6 cellular contexts compared by ENCODE assay signal in the genomic region with DNA sequence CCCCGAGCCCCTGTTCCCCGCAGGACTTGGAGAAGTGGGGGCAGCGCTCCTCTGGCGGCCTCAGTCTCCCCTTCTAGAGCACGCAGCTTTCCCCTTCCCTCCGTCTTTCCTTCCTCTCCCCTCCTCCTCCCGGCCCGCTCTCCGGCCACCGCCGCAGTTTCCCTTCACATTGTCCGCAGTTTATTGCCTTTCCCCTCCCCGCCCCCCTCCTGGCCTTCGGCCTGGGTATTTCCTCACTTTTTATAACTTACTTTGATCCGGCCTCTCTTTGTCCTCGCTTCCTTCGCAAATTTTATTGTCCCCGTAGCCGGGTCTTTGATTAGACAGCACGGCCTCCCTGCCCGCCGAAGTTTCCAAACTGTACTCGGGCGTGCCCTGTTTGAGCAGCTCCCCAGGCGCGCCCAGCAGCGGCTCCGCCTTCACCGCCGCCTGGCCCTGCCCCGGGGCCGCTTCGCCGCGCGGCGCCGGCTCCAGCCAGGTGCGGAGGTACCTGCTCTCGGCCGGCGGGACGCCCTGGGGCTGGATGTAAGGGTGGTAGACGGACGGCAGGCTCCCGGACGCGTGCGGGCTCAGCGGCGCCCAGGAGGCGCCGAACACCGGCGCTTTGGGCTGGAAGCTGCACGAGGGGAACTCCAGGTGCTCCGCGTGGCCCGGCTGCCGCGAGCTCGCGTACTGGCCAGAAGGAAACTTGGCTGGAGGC. TPM values are rescaled to one million over a fixed set of nuclear protein-coding genes. Genes with fewer than 3 reads are reported as not detected.
DNase-seq lines count a peak whose midpoint lies in the region; ATAC-seq and TF ChIP-seq lines count a peak whose summit lies in the region.

No MANE protein-coding gene starts in this region.

- H3K27me3 Mint-ChIP-seq in stimulated activated memory B cell treated with anti-CD40 and anti-IgM and Interleukin-4, amounts not matched to agents 10 μg/mL and 1 μg/mL and 100 μg/mL, for 72 hours = peaks cover 98% of the 10 kb centered on the region

- H3K4me3 ChIP-seq in fibroblast of lung (replicated peaks in 1 of 4; ENCODE audit: control extremely low read depth in 1 of 4, insufficient read depth in 1 of 4, low read depth in 3 of 4, low read length in 4 of 4) = peak overlapping the region; percentile 27 to 48 (median 34)

- no peak overlapping the region for H3K27ac ChIP-seq in fibroblast of lung (ENCODE audit: insufficient read depth, low read length)

- H3K9me3 Mint-ChIP-seq in stimulated activated memory B cell treated with anti-CD40 and anti-IgM and Interleukin-4, amounts not matched to agents 10 μg/mL and 1 μg/mL and 100 μg/mL, for 72 hours = no peaks in the 10 kb centered on the region

- peaks cover 99% of the 10 kb centered on the region for H3K27me3 ChIP-seq in fibroblast of lung (ENCODE audit: control insufficient read depth, insufficient read depth, low read length)

- peak overlapping the region; percentile 84 for H3K4me2 ChIP-seq in fibroblast of lung (ENCODE audit: extremely low read depth, insufficient read depth, low read length)

- TF ChIP-seq CTCF in fibroblast of lung (conservative IDR thresholded peaks at IDR 0.05 in 1 of 2, IDR thresholded peaks at IDR 0.05 in 1 of 2; ENCODE audit: low read depth in 1 of 2, low read length in 2 of 2) = no peak

- no peaks in the 10 kb centered on the region for H3K36me3 Mint-ChIP-seq in stimulated activated memory B cell treated with anti-CD40 and anti-IgM and Interleukin-4, amounts not matched to agents 10 μg/mL and 1 μg/mL and 100 μg/mL, for 72 hours

- no peak overlapping the region for H3K27ac Mint-ChIP-seq in stimulated activated memory B cell treated with anti-CD40 and anti-IgM and Interleukin-4, amounts not matched to agents 10 μg/mL and 1 μg/mL and 100 μg/mL, for 72 hours

- no peaks in the 10 kb centered on the region for H3K36me3 ChIP-seq in fibroblast of lung (ENCODE audit: control insufficient read depth, insufficient read depth, low read length)

- peak; percentile 82 for DNase-seq in GM03348 (ENCODE audit: low spot score)
- DNase-seq in RKO (ENCODE audit: low spot score) = peak; percentile 21
- DNase-seq in fibroblast of lung (ENCODE audit: low read depth in 2 of 2) = no peak
- DNase-seq in NCI-H446 (lab: John Stamatoyannopoulos, UW) = no peak

- peaks cover 15% of the 10 kb centered on the region for H3K4me1 Mint-ChIP-seq in stimulated activated memory B cell treated with anti-CD40 and anti-IgM and Interleukin-4, amounts not matched to agents 10 μg/mL and 1 μg/mL and 100 μg/mL, for 72 hours

- H3K9me3 ChIP-seq in fibroblast of lung (ENCODE audit: control insufficient read depth, insufficient read depth, low read depth, low read length) = no peaks in the 10 kb centered on the region

- H3K4me1 ChIP-seq in fibroblast of lung (ENCODE audit: control insufficient read depth, extremely low read depth, insufficient read depth, low read length) = peaks cover 4% of the 10 kb centered on the region

- no peaks in the 10 kb centered on the region for H3K79me2 ChIP-seq in fibroblast of lung (ENCODE audit: control insufficient read depth, insufficient read depth, low read length)

- peak overlapping the region; percentile 85 for H3K4me3 Mint-ChIP-seq in stimulated activated memory B cell treated with anti-CD40 and anti-IgM and Interleukin-4, amounts not matched to agents 10 μg/mL and 1 μg/mL and 100 μg/mL, for 72 hours

- H3K9ac ChIP-seq in fibroblast of lung (ENCODE audit: insufficient read depth, low read length) = no peak overlapping the region

- no peak overlapping the region for H2AFZ ChIP-seq in fibroblast of lung (ENCODE audit: low read length)

- peaks cover 2% of the 10 kb centered on the region for H4K20me1 ChIP-seq in fibroblast of lung (ENCODE audit: control insufficient read depth, extremely low read depth, insufficient read depth, low read length)

- ATAC-seq in stimulated activated memory B cell treated with anti-CD40 and anti-IgM and Interleukin-4, amounts not matched to agents 10 μg/mL and 1 μg/mL and 100 μg/mL, for 72 hours = peak; percentile 61
- no peak for ATAC-seq in GM21723 (IDR thresholded peaks at IDR 0.05; ENCODE audit: unreplicated experiment)

RNA-seq across cellular contexts. Expression of a gene that starts 0.5 kb away (rescaled TPM):
- not detected in 2 replicates for total RNA-seq in fibroblast of lung
- polyA plus RNA-seq in fibroblast of lung = 0.06 TPM in 1 of 2 replicates, not detected in the other
- not detected in 2 replicates for polyA plus RNA-seq in fibroblast of lung (2012)
- polyA minus RNA-seq in fibroblast of lung (ENCODE audit: low replicate concordance) = not detected in 2 replicates

RNA-seq across cellular contexts. Expression of a gene that starts 10.6 kb away (rescaled TPM):
- total RNA-seq in fibroblast of lung = 0.33 and 0.51 TPM in 2 replicates
- polyA plus RNA-seq in fibroblast of lung = 1.4 and 2.0 TPM in 2 replicates
- 2.0 and 2.4 TPM in 2 replicates for polyA plus RNA-seq in fibroblast of lung (2012)
- 0.90 and 0.93 TPM in 2 replicates for polyA minus RNA-seq in fibroblast of lung (ENCODE audit: low replicate concordance)

RNA-seq across cellular contexts. Expression of a gene that starts 14.8 kb away (rescaled TPM):
- 6.4 and 7.4 TPM in 2 replicates for total RNA-seq in fibroblast of lung
- 11.8 and 12.7 TPM in 2 replicates for polyA plus RNA-seq in fibroblast of lung
- polyA plus RNA-seq in fibroblast of lung (2012) = 14.5 and 15.9 TPM in 2 replicates
- polyA minus RNA-seq in fibroblast of lung (ENCODE audit: low replicate concordance) = 2.6 and 3.3 TPM in 2 replicates

RNA-seq across cellular contexts. Expression of a gene that starts 20.9 kb away (rescaled TPM):
- 10.5 and 16.2 TPM in 2 replicates for total RNA-seq in fibroblast of lung
- 28.9 and 42.1 TPM in 2 replicates for polyA plus RNA-seq in fibroblast of lung
- polyA plus RNA-seq in fibroblast of lung (2012) = 36.4 and 58.8 TPM in 2 replicates
- 33.2 and 59.3 TPM in 2 replicates for polyA minus RNA-seq in fibroblast of lung (ENCODE audit: low replicate concordance)

RNA-seq across cellular contexts. Expression of a gene that starts 32.1 kb away (rescaled TPM):
- total RNA-seq in fibroblast of lung = 1.0 and 2.1 TPM in 2 replicates
- 9.4 and 17.2 TPM in 2 replicates for polyA plus RNA-seq in fibroblast of lung
- 24.6 and 41.8 TPM in 2 replicates for polyA plus RNA-seq in fibroblast of lung (2012)
- 3.8 and 5.5 TPM in 2 replicates for polyA minus RNA-seq in fibroblast of lung (ENCODE audit: low replicate concordance)

Comparison
In these comparisons a context has a peak if more than half of its experiments do, and no peak if none do; other contexts are left out.
1. DNase-seq: peak in GM03348 (single experiment) and RKO (single experiment); none in fibroblast of lung (0 of 2) and NCI-H446 (0 of 2).